In the genomic region with DNA sequence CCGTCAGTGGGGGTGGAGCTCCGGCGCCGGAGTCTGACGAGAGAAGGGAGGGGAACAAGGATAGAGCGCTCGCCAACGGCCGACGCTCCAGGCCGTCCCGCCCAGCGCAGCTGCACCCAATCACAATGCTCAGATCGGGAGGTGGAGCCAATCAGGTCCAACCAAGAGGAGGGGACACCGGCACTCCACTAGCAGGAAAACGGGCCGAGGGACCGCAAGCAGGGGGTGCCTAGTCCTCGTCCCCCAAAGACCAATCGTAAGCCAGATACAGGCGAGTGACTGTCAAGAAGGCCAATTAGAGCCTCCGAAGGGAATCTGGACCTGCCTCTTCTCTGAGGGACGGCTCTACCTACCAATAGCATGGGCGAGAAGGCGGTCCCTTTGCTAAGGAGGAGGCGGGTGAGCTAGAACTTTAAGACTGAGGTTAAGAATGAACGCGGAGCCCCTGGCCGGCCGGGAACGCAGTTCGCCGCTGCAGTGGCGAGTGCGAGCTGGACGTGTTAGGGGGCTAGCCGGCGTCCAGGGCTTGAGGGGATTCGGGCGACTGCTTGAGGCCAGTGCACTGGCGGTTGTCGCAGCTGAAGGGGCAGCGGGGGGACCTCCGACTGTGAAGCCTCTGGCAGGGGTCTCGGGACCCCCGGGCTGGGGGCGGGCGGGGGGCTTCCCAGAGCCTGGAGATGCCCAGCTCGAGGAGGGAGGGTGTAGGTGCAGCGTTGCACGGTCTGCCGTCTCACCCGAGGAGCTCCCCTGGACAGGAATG, we compare ENCODE assay signal across 8 cellular contexts. TPM values are rescaled to one million over a fixed set of nuclear protein-coding genes. Genes with fewer than 3 reads are reported as not detected.
A peak's percentile ranks its signal among the peaks of the same experiment; 100 is the strongest.
DNase-seq lines count a peak whose midpoint lies in the region; ATAC-seq and TF ChIP-seq lines count a peak whose summit lies in the region.

A gene with protein sequence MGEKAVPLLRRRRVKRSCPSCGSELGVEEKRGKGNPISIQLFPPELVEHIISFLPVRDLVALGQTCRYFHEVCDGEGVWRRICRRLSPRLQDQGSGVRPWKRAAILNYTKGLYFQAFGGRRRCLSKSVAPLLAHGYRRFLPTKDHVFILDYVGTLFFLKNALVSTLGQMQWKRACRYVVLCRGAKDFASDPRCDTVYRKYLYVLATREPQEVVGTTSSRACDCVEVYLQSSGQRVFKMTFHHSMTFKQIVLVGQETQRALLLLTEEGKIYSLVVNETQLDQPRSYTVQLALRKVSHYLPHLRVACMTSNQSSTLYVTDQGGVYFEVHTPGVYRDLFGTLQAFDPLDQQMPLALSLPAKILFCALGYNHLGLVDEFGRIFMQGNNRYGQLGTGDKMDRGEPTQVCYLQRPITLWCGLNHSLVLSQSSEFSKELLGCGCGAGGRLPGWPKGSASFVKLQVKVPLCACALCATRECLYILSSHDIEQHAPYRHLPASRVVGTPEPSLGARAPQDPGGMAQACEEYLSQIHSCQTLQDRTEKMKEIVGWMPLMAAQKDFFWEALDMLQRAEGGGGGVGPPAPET (plus strand): TSS at position 63 of the 760 bp plus-strand sequence. CDS start 298 bp downstream, at position 361.

- ATAC-seq in HG02884 (IDR thresholded peaks at IDR 0.05; ENCODE audit: unreplicated experiment) (peak; percentile 85), left cardiac atrium (peak; percentile 93)

- TF ChIP-seq POLR2A in GM15510 (IDR thresholded peaks at IDR 0.05; ENCODE audit: borderline replicate concordance, extremely low read depth, insufficient read length) = peak; percentile 72

- H3K9me3 Mint-ChIP-seq in type B pancreatic cell = no peaks in the 10 kb centered on the region

- H3K27me3 Mint-ChIP-seq in type B pancreatic cell = peaks cover 8% of the 10 kb centered on the region

- TF ChIP-seq CTCF in type B pancreatic cell (conservative IDR thresholded peaks at IDR 0.05) = no peak

- H3K27ac Mint-ChIP-seq in type B pancreatic cell = peak within 1 kb of the TSS; percentile 99

- peaks cover 30% of the 10 kb centered on the region for H3K4me1 Mint-ChIP-seq in type B pancreatic cell (ENCODE audit: unreplicated experiment)

- H3K36me3 Mint-ChIP-seq in type B pancreatic cell = no peaks in the 10 kb centered on the region

- intact Hi-C loops in left cardiac atrium (cut with DNase I) (no loop called here), posterior cingulate gyrus (cut with DNase I) (loop anchor here (5.0 kb wide), 2 partner anchors 86 to 106 kb away; a partner anchor contains a TSS)

- DNase-seq in NCI-H146 treated with DMSO at 0.1 percent for 48 hours (lab: John Stamatoyannopoulos, UW; ENCODE audit: unreplicated experiment) (peak; percentile 99), T-helper 1 cell (peak; percentile 98 to 100 (median 99)), amygdala (lab: John Stamatoyannopoulos, UW) (peak; percentile 96 to 100 (median 100)), left cardiac atrium (peak; percentile 100), posterior cingulate gyrus (peak; percentile 99 to 100 (median 100)), type B pancreatic cell (ENCODE audit: extremely low spot score, unreplicated experiment) (peak; percentile 100)

- peak within 1 kb of the TSS; percentile 97 for H3K4me3 Mint-ChIP-seq in type B pancreatic cell

RNA-seq across cellular contexts. Expression of the gene that starts here (rescaled TPM):
- under 1 TPM; 0.31 to 0.62 TPM for total RNA-seq in left cardiac atrium
- total RNA-seq in type B pancreatic cell (ENCODE audit: low replicate concordance) = 0.76 and 0.77 TPM in 2 replicates

Comparison
In these comparisons a context has a peak if more than half of its experiments do, and no peak if none do; other contexts are left out.
1. Peak in every context shown above with its lines: DNase-seq and ATAC-seq.
2. Peak in DNase-seq and ATAC-seq in left cardiac atrium; RNA of the gene not detected or under 1 TPM.
3. Peak in DNase-seq in type B pancreatic cell; RNA of the gene not detected or under 1 TPM.